ENCODE assay signal across 17 cellular contexts in genomic region chr6:147821266-147821665, GRCh38.
DNase-seq lines count a peak whose midpoint lies in the region; ATAC-seq, FAIRE-seq and TF ChIP-seq lines count a peak whose summit lies in the region.
"Had no signal": no experiment of that assay in that cellular context is flagged by ENCODE, and none has a peak within 500 bp of the region (broad histone marks: within the 10 kb centered on the region; RNA-seq: fewer than 3 reads in every experiment).

No MANE protein-coding gene starts in this region.

- no peak for TF ChIP-seq RAD21 in H1 (IDR thresholded peaks at IDR 0.05 in 1 of 2, conservative IDR thresholded peaks at IDR 0.05 in 1 of 2; ENCODE audit: low read depth in 2 of 2, low read length in 2 of 2)

- TF ChIP-seq CTCF in AG09309 (IDR thresholded peaks at IDR 0.05; ENCODE audit: control insufficient read depth, insufficient read depth, low read depth, low read length, missing control alignments) (no peak), H1 (IDR thresholded peaks at IDR 0.05; ENCODE audit: control extremely low read depth in 1 of 3, insufficient read depth in 1 of 3, low read depth in 1 of 3, low read length in 3 of 3) (no peak), coronary artery (IDR thresholded peaks at IDR 0.05) (no peak)

- no peak overlapping the region for H2BK15ac ChIP-seq in H1 (ENCODE audit: low read length)

- WGBS in H1 (ENCODE audit: extremely low coverage in 1 of 2, insufficient coverage in 1 of 2, insufficient read length in 1 of 2, insufficient replicate concordance in 2 of 2, low coverage in 1 of 2, low lambda C conversion rate in 2 of 2, missing lambda C conversion rate in 1 of 2), 2 experiments, result 84% methylated on average over 10 of the region's 10 CpGs; no CpG with 5 or more reads in 1 of the 2 experiments

- POLR2A ChIA-PET in H1 (lab: Charles Lee; ENCODE audit: partially characterized antibody), result no interaction called here

- TF ChIP-seq POLR2A in H1 (IDR thresholded peaks at IDR 0.05; ENCODE audit: control extremely low read depth in 1 of 2, low read depth in 2 of 2, low read length in 2 of 2), result no peak

- no peak for FAIRE-seq in H1 (lab: Jason Lieb, UNC)

- H2BK12ac ChIP-seq in H1 (ENCODE audit: low read depth, low read length), result no peak overlapping the region

- H3K4me1 ChIP-seq in H1 (replicated peaks in 1 of 4; ENCODE audit: control insufficient read depth in 3 of 4, insufficient read depth in 4 of 4, low read length in 3 of 4), result 0 out of 7 replicates have a peak, but pooled peaks cover 0 to 2% (median 0%) of the 10 kb centered on the region in 4 experiments

- H3K4me2 ChIP-seq in H1 (ENCODE audit: insufficient read depth in 1 of 2, low read depth in 2 of 2, low read length in 2 of 2), result no peak overlapping the region

- peak overlapping the region; percentile 19; the same call in 1 of the 2 replicates for H2AFZ ChIP-seq in H1 (ENCODE audit: low read length)

- no peaks in the 10 kb centered on the region for H4K20me1 ChIP-seq in H1 (replicated peaks in 1 of 2; ENCODE audit: control insufficient read depth in 1 of 2, insufficient read depth in 2 of 2, low read length in 2 of 2)

- no peak overlapping the region for H2AK5ac ChIP-seq in H1 (ENCODE audit: low read depth, low read length)

- DNase-seq in AG09309 (ENCODE audit: low read depth) (no peak), NCI-H69 (lab: John Stamatoyannopoulos, UW) (peak; percentile 68), H1 (ENCODE audit: low read depth in 1 of 2, low spot score in 2 of 2) (no peak), occipital lobe (lab: John Stamatoyannopoulos, UW) (peak; percentile 7), NCI-H1105 treated with DMSO at 0.1 percent for 48 hours (lab: John Stamatoyannopoulos, UW) (no peak), NCI-H2107 (lab: John Stamatoyannopoulos, UW) (no peak), coronary artery (ENCODE audit: low spot score) (no peak)
- DNase-seq: CD8-positive, alpha-beta T cell; DMS79 treated with DMSO at 0.1 percent for 48 hours; MV-4-11; NCI-H1436; NCI-H226; SHP77 treated with DMSO at 0.1 percent for 48 hours had no signal

- no peaks in the 10 kb centered on the region for H3K23me2 ChIP-seq in H1 (ENCODE audit: low read depth, low read length)

- H2BK20ac ChIP-seq in H1 (ENCODE audit: low read length), result no peak overlapping the region

- H3K4ac ChIP-seq in H1 (replicated peaks; ENCODE audit: insufficient read length, low read depth, low read length), result no peak overlapping the region

- H4K5ac ChIP-seq in H1 (ENCODE audit: insufficient read length, low read depth, low read length), result no peak overlapping the region

- H3K27ac ChIP-seq in H1 (ENCODE audit: low read depth, low read length) (no peak overlapping the region), coronary artery (no peak overlapping the region)
- H3K27ac ChIP-seq: 22Rv1 had no signal

- no peaks in the 10 kb centered on the region for H3K79me2 ChIP-seq in H1 (ENCODE audit: control insufficient read depth in 1 of 2, insufficient read depth in 2 of 2, low read length in 2 of 2)

- H3K4me3 ChIP-seq in AG09309 (ENCODE audit: control insufficient read depth, low read depth, low read length), result peak overlapping the region; percentile 3
- H3K4me3 ChIP-seq in H1 (ENCODE audit: extremely low read depth in 1 of 4, insufficient read depth in 2 of 4, low read depth in 3 of 4, low read length in 4 of 4), result no peak overlapping the region
- no peak overlapping the region for H3K4me3 ChIP-seq in coronary artery

- no peak overlapping the region for H3K18ac ChIP-seq in H1 (ENCODE audit: extremely low read depth, low read length)

- no peak overlapping the region for H2BK5ac ChIP-seq in H1 (ENCODE audit: low read depth, low read length)

- H3K79me1 ChIP-seq in H1 (ENCODE audit: low read depth, low read length), result no peaks in the 10 kb centered on the region

- H3K27me3 ChIP-seq in H1 (replicated peaks in 1 of 4; ENCODE audit: control insufficient read depth in 3 of 4, extremely low read depth in 1 of 4, insufficient read depth in 3 of 4, low read length in 3 of 4), result no peaks in the 10 kb centered on the region

- ATAC-seq in GM19395 (IDR thresholded peaks at IDR 0.05; ENCODE audit: unreplicated experiment), result no peak
- ATAC-seq: CD8-positive, alpha-beta T cell; HCT116; SK-N-SH treated with all-trans-retinoic acid at 6 μM for 48 hours had no signal

- H2BK120ac ChIP-seq in H1 (replicated peaks; ENCODE audit: low read depth, low read length), result no peak overlapping the region

- H3K36me3 ChIP-seq in H1 (ENCODE audit: control insufficient read depth in 2 of 4, insufficient read depth in 4 of 4, low read length in 3 of 4), result no peaks in the 10 kb centered on the region

- no peak for TF ChIP-seq EP300 in H1 (IDR thresholded peaks at IDR 0.05; ENCODE audit: borderline replicate concordance in 1 of 2, low read depth in 2 of 2, low read length in 2 of 2)

- no peak overlapping the region for H3K56ac ChIP-seq in H1 (replicated peaks; ENCODE audit: insufficient read length, low read depth, low read length)

- no peak overlapping the region for H3K23ac ChIP-seq in H1 (ENCODE audit: insufficient read length)

- CTCF ChIA-PET in H1 (lab: Charles Lee; ENCODE audit: partially characterized antibody), result no interaction called here

- H4K8ac ChIP-seq in H1 (ENCODE audit: extremely low read depth, insufficient read depth, low read length), result no peak overlapping the region

- H4K91ac ChIP-seq in H1 (replicated peaks; ENCODE audit: insufficient read length, low read length), result no peak overlapping the region

- H3K14ac ChIP-seq in H1 (ENCODE audit: insufficient read length), result no peak overlapping the region

- no peak overlapping the region for H3K9ac ChIP-seq in H1 (replicated peaks in 1 of 4; ENCODE audit: extremely low read depth in 1 of 4, low read depth in 3 of 4, low read length in 3 of 4)

- H3K9me3 ChIP-seq in H1 (ENCODE audit: insufficient read depth in 2 of 2, low read depth in 1 of 2, low read length in 1 of 2), result no peaks in the 10 kb centered on the region

TF ChIP-seq in H1, 55 proteins besides CTCF, POLR2A, EP300 and RAD21 (continues in another document):
- TF ChIP-seq CEBPB (IDR thresholded peaks at IDR 0.05; ENCODE audit: low read depth, low read length) (no peak), EGR1 (IDR thresholded peaks at IDR 0.05; ENCODE audit: borderline replicate concordance, low read depth, low read length) (no peak)

Comparison
In these comparisons a context has a peak if more than half of its experiments do, and no peak if none do; other contexts are left out.
1. DNase-seq: peak in NCI-H69 (single experiment) and occipital lobe (single experiment); none in AG09309 (single experiment), H1 (0 of 2), NCI-H1105 treated with DMSO at 0.1 percent for 48 hours (single experiment), NCI-H2107 (single experiment) and coronary artery (single experiment).